ENCODE assay signal across 9 cellular contexts in the genomic region with DNA sequence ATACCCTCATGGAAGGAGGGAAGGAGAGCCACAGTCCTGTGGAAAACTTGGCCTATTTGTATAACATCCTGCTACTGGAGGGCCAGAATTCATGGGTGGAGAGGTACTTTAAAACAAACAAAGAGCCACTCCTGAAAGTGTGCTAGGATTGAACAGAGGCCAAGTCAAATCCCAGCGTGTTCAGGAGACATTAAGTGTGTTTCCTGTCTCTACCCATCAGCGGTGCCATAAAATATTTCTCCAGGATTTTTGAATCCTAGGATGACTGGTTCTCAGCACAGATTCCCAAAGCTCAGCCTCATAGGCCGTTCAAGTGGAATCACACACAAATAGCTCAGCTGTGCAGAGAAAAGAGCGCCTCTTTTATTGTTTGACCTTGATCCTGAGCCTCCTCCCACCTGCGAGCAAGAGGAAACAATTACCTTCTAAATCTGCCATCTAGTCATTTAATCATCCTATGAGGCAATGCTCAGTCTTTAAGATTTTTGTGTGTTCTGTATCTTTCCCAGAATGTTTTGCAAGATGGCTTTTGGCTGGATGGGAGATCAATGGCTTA. TPM values are rescaled to one million over a fixed set of nuclear protein-coding genes. Genes with fewer than 3 reads are reported as not detected.
A peak's percentile ranks its signal among the peaks of the same experiment; 100 is the strongest.
DNase-seq lines count a peak whose midpoint lies in the region; ATAC-seq and TF ChIP-seq lines count a peak whose summit lies in the region.
"Had no signal": no experiment of that assay in that cellular context is flagged by ENCODE, and none has a peak within 500 bp of the region (broad histone marks: within the 10 kb centered on the region; RNA-seq: fewer than 3 reads in every experiment).

No MANE protein-coding gene starts in this region.

- H3K4me3 Mint-ChIP-seq in endothelial cell (ENCODE audit: unreplicated experiment) (peak overlapping the region; percentile 66), neural progenitor cell (peak overlapping the region; percentile 79)

- H3K27me3 Mint-ChIP-seq in endothelial cell (ENCODE audit: unreplicated experiment), result peaks cover 5% of the 10 kb centered on the region
- H3K27me3 Mint-ChIP-seq in neural progenitor cell (ENCODE audit: insufficient read depth, low read depth), result peaks cover 3% of the 10 kb centered on the region

- H3K36me3 ChIP-seq in BLaER1, result peaks cover 3% of the 10 kb centered on the region; the same call in 1 of the 2 replicates
- no peaks in the 10 kb centered on the region for H3K36me3 ChIP-seq in neural progenitor cell

- DNase-seq in NCI-H2227 treated with DMSO at 0.1 percent for 48 hours (lab: John Stamatoyannopoulos, UW) (peak; percentile 67), endothelial cell (ENCODE audit: low spot score) (no peak), neural progenitor cell (ENCODE audit: low spot score) (no peak), ecto neural progenitor cell (ENCODE audit: low spot score) (no peak), NCI-H1694 (lab: John Stamatoyannopoulos, UW) (no peak), RPMI8226 (no peak)

- H3F3A ChIP-seq in neural progenitor cell (ENCODE audit: low read depth), result peaks cover 21% of the 10 kb centered on the region

- H3K4me2 ChIP-seq in BLaER1, result peak overlapping the region; percentile 78
- peak overlapping the region; percentile 70 for H3K4me2 ChIP-seq in neural progenitor cell

- peak overlapping the region; percentile 63; the same call in 1 of the 2 replicates for H3K9ac ChIP-seq in BLaER1
- no peak overlapping the region for H3K9ac ChIP-seq in neural progenitor cell

- H3K9me3 Mint-ChIP-seq in endothelial cell (ENCODE audit: unreplicated experiment) (peaks cover 7% of the 10 kb centered on the region), neural progenitor cell (peaks cover 15% of the 10 kb centered on the region)

- H3K79me2 ChIP-seq in neural progenitor cell (ENCODE audit: low read depth), result no peaks in the 10 kb centered on the region

- H3K4me1 Mint-ChIP-seq in endothelial cell (ENCODE audit: unreplicated experiment) (peaks cover 23% of the 10 kb centered on the region), neural progenitor cell (peaks cover 51% of the 10 kb centered on the region)

- H3K4me1 ChIP-seq in BLaER1 (peaks cover 32% of the 10 kb centered on the region), neural progenitor cell (peaks cover 22% of the 10 kb centered on the region)

- H3K36me3 Mint-ChIP-seq in endothelial cell (ENCODE audit: low read depth, unreplicated experiment), result peaks cover 8% of the 10 kb centered on the region
- H3K36me3 Mint-ChIP-seq in neural progenitor cell, result peaks cover 3% of the 10 kb centered on the region

- no peaks in the 10 kb centered on the region for H3K27me3 ChIP-seq in BLaER1
- H3K27me3 ChIP-seq in neural progenitor cell, result no peaks in the 10 kb centered on the region

- H2AFZ ChIP-seq in neural progenitor cell (replicated peaks), result peak overlapping the region; percentile 96

- TF ChIP-seq CTCF in endothelial cell (IDR thresholded peaks at IDR 0.05; ENCODE audit: unreplicated experiment) (no peak), neural progenitor cell (IDR thresholded peaks at IDR 0.05) (no peak)

- H4K20me1 ChIP-seq in BLaER1 (no peaks in the 10 kb centered on the region), neural progenitor cell (ENCODE audit: low read depth) (no peaks in the 10 kb centered on the region)

- H3K27ac Mint-ChIP-seq in endothelial cell (ENCODE audit: unreplicated experiment) (peak overlapping the region; percentile 99), neural progenitor cell (peak overlapping the region; percentile 100)

- H3K27ac ChIP-seq in BLaER1 (peak overlapping the region; percentile 88), neural progenitor cell (peak overlapping the region; percentile 89)

- ATAC-seq in HG02588 (IDR thresholded peaks at IDR 0.05; ENCODE audit: unreplicated experiment), result no peak
- ATAC-seq: HCT116 had no signal

- H3K9me3 ChIP-seq in BLaER1 (peaks cover 21% of the 10 kb centered on the region), neural progenitor cell (ENCODE audit: low read depth) (no peaks in the 10 kb centered on the region)

- 0 out of 2 replicates have a peak overlapping the region, but pooled peaks have one; percentile 34 for H3K4me3 ChIP-seq in BLaER1
- peak overlapping the region; percentile 19 for H3K4me3 ChIP-seq in neural progenitor cell

RNA-seq across cellular contexts. Expression of a gene that starts 31.8 kb away (rescaled TPM):
- total RNA-seq in endothelial cell (ENCODE audit: unreplicated experiment) (30.3 TPM), neural progenitor cell (ENCODE audit: low replicate concordance) (22.8 and 25.9 TPM in 2 replicates)
